Comparison of ENCODE assay signal across 1 cellular context in the genomic region with DNA sequence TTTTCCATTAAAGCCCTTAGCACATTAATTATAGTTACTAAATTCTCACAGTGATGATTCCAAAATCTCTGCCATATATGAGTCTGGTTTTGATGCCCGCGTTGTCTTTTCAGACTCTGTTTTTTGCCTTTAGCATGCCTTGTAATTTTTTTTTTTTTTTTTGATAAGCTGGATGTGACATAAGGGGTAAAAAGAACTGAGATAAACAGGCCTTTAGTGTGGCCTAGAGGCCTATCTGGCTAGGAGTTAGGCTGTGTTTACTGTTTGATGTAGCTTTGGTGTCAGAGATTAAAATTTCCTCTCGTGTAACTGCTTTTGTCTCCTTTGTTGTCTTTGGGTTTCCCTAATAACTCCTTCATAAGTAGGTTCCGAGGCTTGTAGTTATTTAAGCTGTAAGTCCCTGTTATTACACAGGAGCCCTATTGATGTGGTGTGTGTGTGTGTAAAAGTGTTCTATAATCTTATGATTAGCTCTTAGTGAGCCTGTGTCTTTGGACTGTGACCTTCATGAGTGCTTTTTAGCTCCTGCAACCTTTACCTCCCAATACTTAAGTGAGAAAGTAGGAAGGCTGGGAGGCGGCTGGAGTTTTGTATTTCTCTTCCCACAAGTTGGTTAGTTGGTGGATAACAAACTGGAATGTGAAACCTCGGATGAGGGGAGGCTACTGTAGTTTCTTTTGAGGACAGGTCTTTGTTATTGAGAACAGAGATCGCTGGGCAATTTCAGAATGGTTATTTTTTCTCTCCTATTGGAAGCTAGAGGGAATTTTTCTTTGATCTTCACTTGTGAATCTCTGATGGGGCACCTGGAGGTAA.
TF ChIP-seq lines count a peak whose summit lies in the region.

No MANE protein-coding gene starts in this region.

TF ChIP-seq in K562, 482 proteins besides CTCF, POLR2A, EP300 and RAD21 (continued from another document and continues in another):
- TF ChIP-seq ESRRA (IDR thresholded peaks at IDR 0.05; ENCODE audit: borderline replicate concordance, low read depth), result 0 out of 2 replicates have a peak, but pooled peaks have one; percentile 25
- no peak for TF ChIP-seq ZNF134 (CRISPR knock-in tag; conservative IDR thresholded peaks at IDR 0.05)
- no peak for TF ChIP-seq ZNF212 (CRISPR knock-in tag; IDR thresholded peaks at IDR 0.05)
- TF ChIP-seq, protein P1, sequence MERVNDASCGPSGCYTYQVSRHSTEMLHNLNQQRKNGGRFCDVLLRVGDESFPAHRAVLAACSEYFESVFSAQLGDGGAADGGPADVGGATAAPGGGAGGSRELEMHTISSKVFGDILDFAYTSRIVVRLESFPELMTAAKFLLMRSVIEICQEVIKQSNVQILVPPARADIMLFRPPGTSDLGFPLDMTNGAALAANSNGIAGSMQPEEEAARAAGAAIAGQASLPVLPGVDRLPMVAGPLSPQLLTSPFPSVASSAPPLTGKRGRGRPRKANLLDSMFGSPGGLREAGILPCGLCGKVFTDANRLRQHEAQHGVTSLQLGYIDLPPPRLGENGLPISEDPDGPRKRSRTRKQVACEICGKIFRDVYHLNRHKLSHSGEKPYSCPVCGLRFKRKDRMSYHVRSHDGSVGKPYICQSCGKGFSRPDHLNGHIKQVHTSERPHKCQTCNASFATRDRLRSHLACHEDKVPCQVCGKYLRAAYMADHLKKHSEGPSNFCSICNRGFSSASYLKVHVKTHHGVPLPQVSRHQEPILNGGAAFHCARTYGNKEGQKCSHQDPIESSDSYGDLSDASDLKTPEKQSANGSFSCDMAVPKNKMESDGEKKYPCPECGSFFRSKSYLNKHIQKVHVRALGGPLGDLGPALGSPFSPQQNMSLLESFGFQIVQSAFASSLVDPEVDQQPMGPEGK (CRISPR knock-in tag; IDR thresholded peaks at IDR 0.05; ENCODE audit: borderline replicate concordance), result no peak
- TF ChIP-seq RBM22 (IDR thresholded peaks at IDR 0.05; ENCODE audit: low read depth, low read length, poor library complexity, severe bottlenecking), result no peak
- TF ChIP-seq, protein P2, sequence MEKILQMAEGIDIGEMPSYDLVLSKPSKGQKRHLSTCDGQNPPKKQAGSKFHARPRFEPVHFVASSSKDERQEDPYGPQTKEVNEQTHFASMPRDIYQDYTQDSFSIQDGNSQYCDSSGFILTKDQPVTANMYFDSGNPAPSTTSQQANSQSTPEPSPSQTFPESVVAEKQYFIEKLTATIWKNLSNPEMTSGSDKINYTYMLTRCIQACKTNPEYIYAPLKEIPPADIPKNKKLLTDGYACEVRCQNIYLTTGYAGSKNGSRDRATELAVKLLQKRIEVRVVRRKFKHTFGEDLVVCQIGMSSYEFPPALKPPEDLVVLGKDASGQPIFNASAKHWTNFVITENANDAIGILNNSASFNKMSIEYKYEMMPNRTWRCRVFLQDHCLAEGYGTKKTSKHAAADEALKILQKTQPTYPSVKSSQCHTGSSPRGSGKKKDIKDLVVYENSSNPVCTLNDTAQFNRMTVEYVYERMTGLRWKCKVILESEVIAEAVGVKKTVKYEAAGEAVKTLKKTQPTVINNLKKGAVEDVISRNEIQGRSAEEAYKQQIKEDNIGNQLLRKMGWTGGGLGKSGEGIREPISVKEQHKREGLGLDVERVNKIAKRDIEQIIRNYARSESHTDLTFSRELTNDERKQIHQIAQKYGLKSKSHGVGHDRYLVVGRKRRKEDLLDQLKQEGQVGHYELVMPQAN (IDR thresholded peaks at IDR 0.05; ENCODE audit: borderline replicate concordance), result no peak
- TF ChIP-seq KDM4B (IDR thresholded peaks at IDR 0.05; ENCODE audit: borderline replicate concordance in 2 of 2, low read depth in 1 of 2), result no peak
- TF ChIP-seq ZNF24 (IDR thresholded peaks at IDR 0.05), result no peak
- TF ChIP-seq CAMTA2 (CRISPR knock-in tag; conservative IDR thresholded peaks at IDR 0.05), result no peak
- TF ChIP-seq ZNF696 (CRISPR knock-in tag; conservative IDR thresholded peaks at IDR 0.05), result no peak
- TF ChIP-seq, protein P3, sequence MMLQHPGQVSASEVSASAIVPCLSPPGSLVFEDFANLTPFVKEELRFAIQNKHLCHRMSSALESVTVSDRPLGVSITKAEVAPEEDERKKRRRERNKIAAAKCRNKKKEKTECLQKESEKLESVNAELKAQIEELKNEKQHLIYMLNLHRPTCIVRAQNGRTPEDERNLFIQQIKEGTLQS (IDR thresholded peaks at IDR 0.05), result no peak
- TF ChIP-seq, protein P3 (CRISPR knock-in tag; conservative IDR thresholded peaks at IDR 0.05), result no peak
- no peak for TF ChIP-seq PRMT5 (CRISPR knock-in tag; IDR thresholded peaks at IDR 0.05)
- TF ChIP-seq SIN3A (IDR thresholded peaks at IDR 0.05; ENCODE audit: borderline replicate concordance in 2 of 2, control insufficient read depth in 1 of 2, low read depth in 2 of 2, low read length in 2 of 2), result no peak
- TF ChIP-seq, protein P4, sequence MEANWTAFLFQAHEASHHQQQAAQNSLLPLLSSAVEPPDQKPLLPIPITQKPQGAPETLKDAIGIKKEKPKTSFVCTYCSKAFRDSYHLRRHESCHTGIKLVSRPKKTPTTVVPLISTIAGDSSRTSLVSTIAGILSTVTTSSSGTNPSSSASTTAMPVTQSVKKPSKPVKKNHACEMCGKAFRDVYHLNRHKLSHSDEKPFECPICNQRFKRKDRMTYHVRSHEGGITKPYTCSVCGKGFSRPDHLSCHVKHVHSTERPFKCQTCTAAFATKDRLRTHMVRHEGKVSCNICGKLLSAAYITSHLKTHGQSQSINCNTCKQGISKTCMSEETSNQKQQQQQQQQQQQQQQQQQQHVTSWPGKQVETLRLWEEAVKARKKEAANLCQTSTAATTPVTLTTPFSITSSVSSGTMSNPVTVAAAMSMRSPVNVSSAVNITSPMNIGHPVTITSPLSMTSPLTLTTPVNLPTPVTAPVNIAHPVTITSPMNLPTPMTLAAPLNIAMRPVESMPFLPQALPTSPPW (CRISPR knock-in tag; IDR thresholded peaks at IDR 0.05), result no peak
- peak in 1 of 2 experiments; percentile 23; a peak in 1 of 4 replicates for TF ChIP-seq FOXA3 (CRISPR knock-in tag; conservative IDR thresholded peaks at IDR 0.05 in 1 of 2, IDR thresholded peaks at IDR 0.05 in 1 of 2)
- TF ChIP-seq, protein P5, sequence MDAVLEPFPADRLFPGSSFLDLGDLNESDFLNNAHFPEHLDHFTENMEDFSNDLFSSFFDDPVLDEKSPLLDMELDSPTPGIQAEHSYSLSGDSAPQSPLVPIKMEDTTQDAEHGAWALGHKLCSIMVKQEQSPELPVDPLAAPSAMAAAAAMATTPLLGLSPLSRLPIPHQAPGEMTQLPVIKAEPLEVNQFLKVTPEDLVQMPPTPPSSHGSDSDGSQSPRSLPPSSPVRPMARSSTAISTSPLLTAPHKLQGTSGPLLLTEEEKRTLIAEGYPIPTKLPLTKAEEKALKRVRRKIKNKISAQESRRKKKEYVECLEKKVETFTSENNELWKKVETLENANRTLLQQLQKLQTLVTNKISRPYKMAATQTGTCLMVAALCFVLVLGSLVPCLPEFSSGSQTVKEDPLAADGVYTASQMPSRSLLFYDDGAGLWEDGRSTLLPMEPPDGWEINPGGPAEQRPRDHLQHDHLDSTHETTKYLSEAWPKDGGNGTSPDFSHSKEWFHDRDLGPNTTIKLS (IDR thresholded peaks at IDR 0.05; ENCODE audit: borderline replicate concordance, low read depth), result no peak
- peak; percentile 89 for TF ChIP-seq ZNF384 (IDR thresholded peaks at IDR 0.05; ENCODE audit: low read depth, low read length)
- no peak for TF ChIP-seq ZNF3 (CRISPR knock-in tag; IDR thresholded peaks at IDR 0.05)
- no peak for TF ChIP-seq KDM5B (IDR thresholded peaks at IDR 0.05; ENCODE audit: insufficient replicate concordance, low read depth, low read length)
- no peak for TF ChIP-seq HDAC8 (tag; IDR thresholded peaks at IDR 0.05)
- 0 out of 4 replicates have a peak, but pooled peaks of 1 of the 2 experiments have one; percentile 15 for TF ChIP-seq MAZ (CRISPR knock-in tag; conservative IDR thresholded peaks at IDR 0.05 in 1 of 2, IDR thresholded peaks at IDR 0.05 in 1 of 2)
- TF ChIP-seq ZNF140 (CRISPR knock-in tag; IDR thresholded peaks at IDR 0.05), result no peak
- TF ChIP-seq CBFA2T2 (conservative IDR thresholded peaks at IDR 0.05), result peak; percentile 41; the same call in 1 of the 2 replicates
- no peak for TF ChIP-seq MCM5 (IDR thresholded peaks at IDR 0.05; ENCODE audit: low read depth)
- TF ChIP-seq E2F3 (CRISPR knock-in tag; IDR thresholded peaks at IDR 0.05), result no peak
- TF ChIP-seq, protein P6, sequence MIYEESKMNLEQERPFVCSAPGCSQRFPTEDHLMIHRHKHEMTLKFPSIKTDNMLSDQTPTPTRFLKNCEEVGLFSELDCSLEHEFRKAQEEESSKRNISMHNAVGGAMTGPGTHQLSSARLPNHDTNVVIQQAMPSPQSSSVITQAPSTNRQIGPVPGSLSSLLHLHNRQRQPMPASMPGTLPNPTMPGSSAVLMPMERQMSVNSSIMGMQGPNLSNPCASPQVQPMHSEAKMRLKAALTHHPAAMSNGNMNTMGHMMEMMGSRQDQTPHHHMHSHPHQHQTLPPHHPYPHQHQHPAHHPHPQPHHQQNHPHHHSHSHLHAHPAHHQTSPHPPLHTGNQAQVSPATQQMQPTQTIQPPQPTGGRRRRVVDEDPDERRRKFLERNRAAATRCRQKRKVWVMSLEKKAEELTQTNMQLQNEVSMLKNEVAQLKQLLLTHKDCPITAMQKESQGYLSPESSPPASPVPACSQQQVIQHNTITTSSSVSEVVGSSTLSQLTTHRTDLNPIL (CRISPR knock-in tag; IDR thresholded peaks at IDR 0.05), result no peak
- no peak for TF ChIP-seq CHD4 (IDR thresholded peaks at IDR 0.05; ENCODE audit: insufficient read depth, insufficient replicate concordance, low read depth, low read length, poor library complexity, severe bottlenecking)
- TF ChIP-seq PCBP2 (IDR thresholded peaks at IDR 0.05; ENCODE audit: low read depth, low read length, poor library complexity, severe bottlenecking), result no peak
- no peak for TF ChIP-seq ZNF551 (CRISPR knock-in tag; IDR thresholded peaks at IDR 0.05)
- TF ChIP-seq, protein P7, sequence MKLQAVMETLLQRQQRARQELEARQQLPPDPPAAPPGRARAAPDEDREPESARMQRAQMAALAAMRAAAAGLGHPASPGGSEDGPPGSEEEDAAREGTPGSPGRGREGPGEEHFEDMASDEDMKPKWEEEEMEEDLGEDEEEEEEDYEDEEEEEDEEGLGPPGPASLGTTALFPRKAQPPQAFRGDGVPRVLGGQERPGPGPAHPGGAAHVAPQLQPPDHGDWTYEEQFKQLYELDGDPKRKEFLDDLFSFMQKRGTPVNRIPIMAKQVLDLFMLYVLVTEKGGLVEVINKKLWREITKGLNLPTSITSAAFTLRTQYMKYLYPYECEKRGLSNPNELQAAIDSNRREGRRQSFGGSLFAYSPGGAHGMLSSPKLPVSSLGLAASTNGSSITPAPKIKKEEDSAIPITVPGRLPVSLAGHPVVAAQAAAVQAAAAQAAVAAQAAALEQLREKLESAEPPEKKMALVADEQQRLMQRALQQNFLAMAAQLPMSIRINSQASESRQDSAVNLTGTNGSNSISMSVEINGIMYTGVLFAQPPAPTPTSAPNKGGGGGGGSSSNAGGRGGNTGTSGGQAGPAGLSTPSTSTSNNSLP (IDR thresholded peaks at IDR 0.05; ENCODE audit: borderline replicate concordance, low read depth, low read length), result peak; percentile 60; the same call in 1 of the 2 replicates
- TF ChIP-seq RBM14 (IDR thresholded peaks at IDR 0.05; ENCODE audit: borderline replicate concordance, insufficient read depth, low read depth, low read length), result no peak
- peak; percentile 45 for TF ChIP-seq SMARCA4 (IDR thresholded peaks at IDR 0.05)
- no peak for TF ChIP-seq TBL1XR1 (IDR thresholded peaks at IDR 0.05; ENCODE audit: low read length in 2 of 2)
- TF ChIP-seq KAT8 (IDR thresholded peaks at IDR 0.05; ENCODE audit: low read depth), result no peak
- TF ChIP-seq, protein P8, sequence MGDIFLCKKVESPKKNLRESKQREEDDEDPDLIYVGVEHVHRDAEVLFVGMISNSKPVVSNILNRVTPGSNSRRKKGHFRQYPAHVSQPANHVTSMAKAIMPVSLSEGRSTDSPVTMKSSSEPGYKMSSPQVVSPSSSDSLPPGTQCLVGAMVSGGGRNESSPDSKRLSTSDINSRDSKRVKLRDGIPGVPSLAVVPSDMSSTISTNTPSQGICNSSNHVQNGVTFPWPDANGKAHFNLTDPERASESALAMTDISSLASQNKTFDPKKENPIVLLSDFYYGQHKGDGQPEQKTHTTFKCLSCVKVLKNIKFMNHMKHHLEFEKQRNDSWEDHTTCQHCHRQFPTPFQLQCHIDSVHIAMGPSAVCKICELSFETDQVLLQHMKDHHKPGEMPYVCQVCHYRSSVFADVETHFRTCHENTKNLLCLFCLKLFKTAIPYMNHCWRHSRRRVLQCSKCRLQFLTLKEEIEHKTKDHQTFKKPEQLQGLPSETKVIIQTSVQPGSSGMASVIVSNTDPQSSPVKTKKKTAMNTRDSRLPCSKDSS (IDR thresholded peaks at IDR 0.05; ENCODE audit: low read depth, partially characterized antibody), result no peak
- TF ChIP-seq SRSF7 (optimal IDR thresholded peaks at IDR 0.05; ENCODE audit: low read depth, low read length), result no peak
- peak; percentile 19; the same call in 1 of the 2 replicates for TF ChIP-seq TAL1 (IDR thresholded peaks at IDR 0.05)
- peak; percentile 60 for TF ChIP-seq ARID1B (IDR thresholded peaks at IDR 0.05)
- peak; percentile 89 for TF ChIP-seq ZFX (CRISPR knock-in tag; IDR thresholded peaks at IDR 0.05)
- TF ChIP-seq MAFG (tag; conservative IDR thresholded peaks at IDR 0.05), result no peak
- TF ChIP-seq, protein P9, sequence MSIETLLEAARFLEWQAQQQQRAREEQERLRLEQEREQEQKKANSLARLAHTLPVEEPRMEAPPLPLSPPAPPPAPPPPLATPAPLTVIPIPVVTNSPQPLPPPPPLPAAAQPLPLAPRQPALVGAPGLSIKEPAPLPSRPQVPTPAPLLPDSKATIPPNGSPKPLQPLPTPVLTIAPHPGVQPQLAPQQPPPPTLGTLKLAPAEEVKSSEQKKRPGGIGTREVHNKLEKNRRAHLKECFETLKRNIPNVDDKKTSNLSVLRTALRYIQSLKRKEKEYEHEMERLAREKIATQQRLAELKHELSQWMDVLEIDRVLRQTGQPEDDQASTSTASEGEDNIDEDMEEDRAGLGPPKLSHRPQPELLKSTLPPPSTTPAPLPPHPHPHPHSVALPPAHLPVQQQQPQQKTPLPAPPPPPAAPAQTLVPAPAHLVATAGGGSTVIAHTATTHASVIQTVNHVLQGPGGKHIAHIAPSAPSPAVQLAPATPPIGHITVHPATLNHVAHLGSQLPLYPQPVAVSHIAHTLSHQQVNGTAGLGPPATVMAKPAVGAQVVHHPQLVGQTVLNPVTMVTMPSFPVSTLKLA (conservative IDR thresholded peaks at IDR 0.05), result no peak
- TF ChIP-seq COPS2 (conservative IDR thresholded peaks at IDR 0.05), result no peak
- TF ChIP-seq, protein P10, sequence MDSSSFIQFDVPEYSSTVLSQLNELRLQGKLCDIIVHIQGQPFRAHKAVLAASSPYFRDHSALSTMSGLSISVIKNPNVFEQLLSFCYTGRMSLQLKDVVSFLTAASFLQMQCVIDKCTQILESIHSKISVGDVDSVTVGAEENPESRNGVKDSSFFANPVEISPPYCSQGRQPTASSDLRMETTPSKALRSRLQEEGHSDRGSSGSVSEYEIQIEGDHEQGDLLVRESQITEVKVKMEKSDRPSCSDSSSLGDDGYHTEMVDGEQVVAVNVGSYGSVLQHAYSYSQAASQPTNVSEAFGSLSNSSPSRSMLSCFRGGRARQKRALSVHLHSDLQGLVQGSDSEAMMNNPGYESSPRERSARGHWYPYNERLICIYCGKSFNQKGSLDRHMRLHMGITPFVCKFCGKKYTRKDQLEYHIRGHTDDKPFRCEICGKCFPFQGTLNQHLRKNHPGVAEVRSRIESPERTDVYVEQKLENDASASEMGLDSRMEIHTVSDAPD (CRISPR knock-in tag; IDR thresholded peaks at IDR 0.05), result no peak
- TF ChIP-seq HNRNPLL (IDR thresholded peaks at IDR 0.05; ENCODE audit: low read depth, low read length, poor library complexity, severe bottlenecking), result no peak
- TF ChIP-seq HNRNPL (IDR thresholded peaks at IDR 0.05; ENCODE audit: low read depth, low read length), result no peak
